Comparison of ENCODE assay signal across 8 cellular contexts in the genomic region with DNA sequence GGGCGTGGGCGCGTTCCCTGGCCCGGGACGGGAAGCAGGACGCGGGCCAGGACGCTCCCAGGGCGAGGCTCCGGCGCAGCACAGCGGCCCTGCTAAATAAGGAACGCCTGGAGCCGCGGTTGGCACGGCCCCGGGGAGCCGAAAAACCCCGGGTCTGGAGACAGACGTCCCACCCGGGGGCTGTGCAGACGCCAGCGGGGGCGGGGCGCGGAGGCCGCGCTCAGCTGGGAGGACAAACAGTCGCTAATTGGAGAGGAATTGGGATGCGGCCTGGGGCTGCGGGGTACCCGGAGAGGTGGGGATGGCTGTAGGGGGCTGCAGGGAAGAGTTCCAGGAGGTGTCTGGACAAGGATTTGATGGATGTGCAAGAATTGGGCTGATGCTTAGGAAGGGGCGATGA. TPM values are rescaled to one million over a fixed set of nuclear protein-coding genes. Genes with fewer than 3 reads are reported as not detected.
A peak's percentile ranks its signal among the peaks of the same experiment; 100 is the strongest.
DNase-seq lines count a peak whose midpoint lies in the region; ATAC-seq and TF ChIP-seq lines count a peak whose summit lies in the region.
"Not testable (repeated sequence)": the region's sequence is repeated elsewhere in the genome, so short reads cannot be mapped to it uniquely, and the experiment has no call there.

No MANE protein-coding gene starts in this region.

- not testable (repeated sequence) for TF ChIP-seq POLR2A in ovary (IDR thresholded peaks at IDR 0.05)

- peak overlapping the region; percentile 68 for H3K4me3 Mint-ChIP-seq in WTC11
- peak overlapping the region; percentile 48 for H3K4me3 Mint-ChIP-seq in activated T-helper 17 cell treated with anti-CD3 and anti-CD28 coated beads, Interleukin-2, amount 50 U/mL, for 72 hours
- H3K4me3 Mint-ChIP-seq in chondrocyte (ENCODE audit: unreplicated experiment), result peak overlapping the region; percentile 80

- DNase-seq in AG04449 (ENCODE audit: low read depth, low spot score); hepatocyte (ENCODE audit: low spot score): not testable (repeated sequence)
- DNase-seq in WTC11 (ENCODE audit: low spot score) (peak; percentile 47), chondrocyte (ENCODE audit: low spot score) (peak; percentile 96), ovary (peak; percentile 60 to 89 (median 73))
- peak; percentile 37 for DNase-seq in stimulated activated CD8-positive, alpha-beta memory T cell treated with anti-CD3 and anti-CD28 coated beads, Interleukin-12 subunit alpha, Interleukin-12 subunit beta, amount 100 ng/mL, for 4 hours (ENCODE audit: low read depth)

- H3K4me3 ChIP-seq in AG04449 (ENCODE audit: low read depth, low read length) (peak overlapping the region; percentile 48), HUES64 (ENCODE audit: low read length) (peak overlapping the region; percentile 38; the same call in 1 of the 2 replicates), hepatocyte (peak overlapping the region; percentile 67), ovary (peak overlapping the region; percentile 63)

- H3K4me2 ChIP-seq in hepatocyte, result peak overlapping the region; percentile 84

- H3K9me3 Mint-ChIP-seq in WTC11; activated T-helper 17 cell treated with anti-CD3 and anti-CD28 coated beads, Interleukin-2, amount 50 U/mL, for 72 hours; chondrocyte (ENCODE audit: low read depth): not testable (repeated sequence)

- not testable (repeated sequence) for TF ChIP-seq CTCF in AG04449 (IDR thresholded peaks at IDR 0.05; ENCODE audit: insufficient read depth, low read length, missing control alignments); WTC11 (IDR thresholded peaks at IDR 0.05); chondrocyte (IDR thresholded peaks at IDR 0.05); hepatocyte (IDR thresholded peaks at IDR 0.05; ENCODE audit: poor library complexity); ovary (IDR thresholded peaks at IDR 0.05)

- not testable (repeated sequence) for H2AFZ ChIP-seq in hepatocyte

- H3K27me3 Mint-ChIP-seq in WTC11 (ENCODE audit: low read depth); activated T-helper 17 cell treated with anti-CD3 and anti-CD28 coated beads, Interleukin-2, amount 50 U/mL, for 72 hours; chondrocyte (ENCODE audit: low read depth): not testable (repeated sequence)

- H3K9me3 ChIP-seq in HUES64 (ENCODE audit: insufficient read depth, low read depth, low read length); hepatocyte (ENCODE audit: low read depth); ovary: not testable (repeated sequence)

- H3K4me1 ChIP-seq in HUES64 (ENCODE audit: insufficient read depth, low read length); hepatocyte (ENCODE audit: insufficient read depth); ovary (ENCODE audit: insufficient read depth): not testable (repeated sequence)

- ATAC-seq in WTC11; activated T-helper 17 cell treated with anti-CD3 and anti-CD28 coated beads, Interleukin-2, amount 50 U/mL, for 72 hours (replicated peaks): not testable (repeated sequence)

- not testable (repeated sequence) for H3K36me3 Mint-ChIP-seq in WTC11; activated T-helper 17 cell treated with anti-CD3 and anti-CD28 coated beads, Interleukin-2, amount 50 U/mL, for 72 hours (ENCODE audit: low read depth); chondrocyte (ENCODE audit: low read depth)

- H3K4me1 Mint-ChIP-seq in WTC11; activated T-helper 17 cell treated with anti-CD3 and anti-CD28 coated beads, Interleukin-2, amount 50 U/mL, for 72 hours; chondrocyte (ENCODE audit: low read depth): not testable (repeated sequence)

- intact Hi-C loops in ovary (cut with DNase I), result not testable (repeated sequence)

- under 1% methylated on average over 16 of the region's 33 CpGs for WGBS in HUES64
- WGBS in hepatocyte (ENCODE audit: low lambda C conversion rate, missing lambda C conversion rate), result under 1% methylated on average over 17 of the region's 33 CpGs
- 1 to 4% (median 3%) methylated on average over 6 to 20 of the region's 33 CpGs for WGBS in ovary, 3 donors

- H3K9ac ChIP-seq in HUES64 (ENCODE audit: low read depth, low read length), result not testable (repeated sequence)

- not testable (repeated sequence) for H3K27ac Mint-ChIP-seq in WTC11; activated T-helper 17 cell treated with anti-CD3 and anti-CD28 coated beads, Interleukin-2, amount 50 U/mL, for 72 hours
- H3K27ac Mint-ChIP-seq in chondrocyte (ENCODE audit: unreplicated experiment), result peak overlapping the region; percentile 85

- H4K20me1 ChIP-seq in hepatocyte (ENCODE audit: insufficient read depth, poor library complexity, severe bottlenecking), result not testable (repeated sequence)

- H3K27me3 ChIP-seq in HUES64 (ENCODE audit: insufficient read depth, low read length); hepatocyte; ovary: not testable (repeated sequence)

- not testable (repeated sequence) for H3K27ac ChIP-seq in HUES64 (ENCODE audit: low read depth, low read length)
- H3K27ac ChIP-seq in hepatocyte (peak overlapping the region; percentile 80), ovary (peak overlapping the region in 1 of 2 donors; percentile 49)

- POLR2A ChIA-PET in AG04449 (lab: Yijun Ruan, JAX); WTC11 (lab: Charles Lee): not testable (repeated sequence)

- H3K79me2 ChIP-seq in hepatocyte, result not testable (repeated sequence)

- H3K9me2 ChIP-seq in hepatocyte (replicated peaks; ENCODE audit: insufficient read depth), result not testable (repeated sequence)

- not testable (repeated sequence) for H3K36me3 ChIP-seq in HUES64 (ENCODE audit: insufficient read depth, low read length); hepatocyte (replicated peaks; ENCODE audit: insufficient read depth, low read depth); ovary

- not testable (repeated sequence) for TF ChIP-seq EP300 in ovary (IDR thresholded peaks at IDR 0.05)

- CTCF ChIA-PET in AG04449 (lab: Yijun Ruan, JAX); WTC11 (lab: Charles Lee): not testable (repeated sequence)

RNA-seq across cellular contexts. Expression of gene NPIPA1, which starts 25.3 kb away (rescaled TPM):
- polyA plus RNA-seq in HUES64 (2013, experiment 1 of 2), result 43.4 TPM
- polyA plus RNA-seq in HUES64 (2013, experiment 2 of 2), result 49.7 TPM
- 115 to 118 TPM (median 116 TPM) in 3 replicates for total RNA-seq in WTC11 (2021)
- 100 to 1,000 TPM in 1 of 2 donors, 10 to 100 TPM in 1; 98.7 to 109 TPM for total RNA-seq in activated T-helper 17 cell treated with anti-CD3 and anti-CD28 coated beads, Interleukin-2, amount 50 U/mL, for 72 hours
- total RNA-seq in chondrocyte, result 119 to 145 TPM (median 143 TPM) in 3 replicates
- total RNA-seq in hepatocyte, result 31.7 and 47.5 TPM in 2 replicates
- polyA plus RNA-seq in hepatocyte, result 42.8 and 59.3 TPM in 2 replicates
- 100 to 1,000 TPM in 5 of 7 donors, 10 to 100 TPM in 2; 38.6 to 165 (median 142) TPM for total RNA-seq in ovary
- polyA plus RNA-seq in ovary, result 100 to 1,000 TPM; 104 to 120 TPM
